In genomic region chr6:28673417-28673799, GRCh38 we compare ENCODE assay signal across 1 cellular context.
A peak's percentile ranks its signal among the peaks of the same experiment; 100 is the strongest.
TF ChIP-seq lines count a peak whose summit lies in the region.

No MANE protein-coding gene starts in this region.

TF ChIP-seq in HEK293, 187 proteins besides CTCF, POLR2A, EP300 and RAD21:
- 0 out of 2 replicates have a peak, but pooled peaks have one; percentile 61 for TF ChIP-seq PRDM4 (tag by site-specific recombination; IDR thresholded peaks at IDR 0.05)
- no peak for TF ChIP-seq ZSCAN5A (tag by site-specific recombination; IDR thresholded peaks at IDR 0.05)
- TF ChIP-seq PRDM1 (tag by site-specific recombination; IDR thresholded peaks at IDR 0.05): 0 out of 2 replicates have a peak, but pooled peaks have one; percentile 59
- no peak for TF ChIP-seq ZNF391 (tag by site-specific recombination; IDR thresholded peaks at IDR 0.05; ENCODE audit: borderline replicate concordance, low read depth)
